In genomic region chr10:3471927-3472704, GRCh38 we compare ENCODE assay signal across 8 cellular contexts.
A peak's percentile ranks its signal among the peaks of the same experiment; 100 is the strongest.
DNase-seq lines count a peak whose midpoint lies in the region; ATAC-seq, FAIRE-seq and TF ChIP-seq lines count a peak whose summit lies in the region.

No MANE protein-coding gene starts in this region.

- ATAC-seq in activated T-helper 17 cell treated with anti-CD3 and anti-CD28 coated beads, Interleukin-2, amount 50 U/mL, for 72 hours (replicated peaks): no peak
- ATAC-seq in HG03354 (IDR thresholded peaks at IDR 0.05; ENCODE audit: poor library complexity, severe bottlenecking, unreplicated experiment) (no peak), HG03432 (IDR thresholded peaks at IDR 0.05; ENCODE audit: unreplicated experiment) (no peak), GM21529 (IDR thresholded peaks at IDR 0.05; ENCODE audit: unreplicated experiment) (no peak), GM18502 (IDR thresholded peaks at IDR 0.05; ENCODE audit: poor library complexity, unreplicated experiment) (no peak)

- no peaks in the 10 kb centered on the region for H3K9me3 Mint-ChIP-seq in activated T-helper 17 cell treated with anti-CD3 and anti-CD28 coated beads, Interleukin-2, amount 50 U/mL, for 72 hours

- no peaks in the 10 kb centered on the region for H3K36me3 Mint-ChIP-seq in activated T-helper 17 cell treated with anti-CD3 and anti-CD28 coated beads, Interleukin-2, amount 50 U/mL, for 72 hours (ENCODE audit: low read depth)

- TF ChIP-seq POLR2A in GM12891 (IDR thresholded peaks at IDR 0.05; ENCODE audit: low read depth, low read length): no peak

- no peaks in the 10 kb centered on the region for H3K27me3 Mint-ChIP-seq in activated T-helper 17 cell treated with anti-CD3 and anti-CD28 coated beads, Interleukin-2, amount 50 U/mL, for 72 hours

- peak overlapping the region; percentile 74 for H3K4me3 Mint-ChIP-seq in activated T-helper 17 cell treated with anti-CD3 and anti-CD28 coated beads, Interleukin-2, amount 50 U/mL, for 72 hours

- no peak for DNase-seq in GM12891 (ENCODE audit: insufficient read length, low spot score)

- H3K27ac ChIP-seq in iPS-18a (ENCODE audit: low read length): no peak overlapping the region

- H3K36me3 ChIP-seq in iPS-18a (ENCODE audit: control insufficient read depth, low read depth, low read length) (no peaks in the 10 kb centered on the region), skeletal muscle satellite cell (ENCODE audit: insufficient read depth, low read length) (no peaks in the 10 kb centered on the region)

- peak overlapping the region; percentile 72 for H3K4me2 ChIP-seq in skeletal muscle satellite cell (ENCODE audit: low read length)

- H3K27ac Mint-ChIP-seq in activated T-helper 17 cell treated with anti-CD3 and anti-CD28 coated beads, Interleukin-2, amount 50 U/mL, for 72 hours: peak overlapping the region; percentile 55

- H3K9ac ChIP-seq in iPS-18a (ENCODE audit: low read length) (no peak overlapping the region), skeletal muscle satellite cell (ENCODE audit: low read depth, low read length) (peak overlapping the region; percentile 64)

- H3K27me3 ChIP-seq in iPS-18a (ENCODE audit: control insufficient read depth, insufficient read depth, low read length): no peaks in the 10 kb centered on the region
- no peaks in the 10 kb centered on the region for H3K27me3 ChIP-seq in skeletal muscle satellite cell (ENCODE audit: control insufficient read depth, insufficient read depth, low read length)

- H3K4me1 Mint-ChIP-seq in activated T-helper 17 cell treated with anti-CD3 and anti-CD28 coated beads, Interleukin-2, amount 50 U/mL, for 72 hours: peaks cover 45% of the 10 kb centered on the region

- H3K4me1 ChIP-seq in iPS-18a (ENCODE audit: control insufficient read depth, low read depth, low read length) (peaks cover 13% of the 10 kb centered on the region), skeletal muscle satellite cell (ENCODE audit: control insufficient read depth, insufficient read depth, low read length) (peaks cover 38% of the 10 kb centered on the region)

- peak; percentile 54 for FAIRE-seq in GM12891 (lab: Jason Lieb, UNC)

- H3K9me3 ChIP-seq in iPS-18a (ENCODE audit: control insufficient read depth, low read depth, low read length): no peaks in the 10 kb centered on the region
- no peaks in the 10 kb centered on the region for H3K9me3 ChIP-seq in skeletal muscle satellite cell (replicated peaks; ENCODE audit: low read length)

- peak overlapping the region; percentile 3 for H3K4me3 ChIP-seq in iPS-18a (ENCODE audit: low read length)
- H3K4me3 ChIP-seq in skeletal muscle satellite cell (ENCODE audit: low read length): peak overlapping the region; percentile 57

TF ChIP-seq in GM12891, 5 proteins besides CTCF, POLR2A, EP300 and RAD21:
- 0 out of 2 replicates have a peak, but pooled peaks have one; percentile 2 for TF ChIP-seq SPI1 (IDR thresholded peaks at IDR 0.05; ENCODE audit: low read depth, low read length)
- TF ChIP-seq POU2F2 (IDR thresholded peaks at IDR 0.05; ENCODE audit: low read depth, low read length): no peak
